10 cellular contexts compared by ENCODE assay signal in the genomic region with DNA sequence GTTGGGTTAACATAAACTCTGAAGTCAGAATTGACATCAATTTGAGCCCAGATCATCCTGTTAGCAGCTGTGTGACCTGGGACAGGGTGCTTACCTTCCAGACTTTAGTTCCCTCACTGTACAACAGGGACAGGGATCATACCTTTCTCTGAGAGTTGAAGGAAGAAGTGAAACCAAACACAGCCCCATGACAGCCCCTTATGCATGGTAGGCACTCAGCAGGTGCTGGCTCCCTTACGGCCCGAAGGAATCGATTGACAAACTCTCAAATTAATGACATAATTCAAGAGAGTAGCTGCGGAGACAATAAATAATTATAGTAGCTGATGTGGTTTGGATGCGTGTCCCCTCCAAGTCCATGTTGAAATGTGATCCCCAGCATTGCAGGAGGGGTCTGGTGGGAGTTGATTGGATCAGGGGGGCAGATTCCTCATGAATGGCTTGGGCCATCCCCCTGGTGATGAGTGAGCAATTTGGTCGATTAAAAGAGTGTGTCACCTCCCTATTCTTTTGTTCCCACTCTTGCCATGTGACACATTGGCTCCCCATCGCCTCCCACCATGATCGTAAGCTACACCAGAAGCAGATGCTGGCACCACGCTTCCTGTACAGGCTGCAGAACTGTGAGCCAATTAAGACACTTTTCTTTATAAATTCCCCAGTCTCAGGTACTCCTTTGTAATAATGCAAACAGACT.
DNase-seq lines count a peak whose midpoint lies in the region; ATAC-seq and TF ChIP-seq lines count a peak whose summit lies in the region.
"Had no signal": no experiment of that assay in that cellular context is flagged by ENCODE, and none has a peak within 500 bp of the region (broad histone marks: within the 10 kb centered on the region; RNA-seq: fewer than 3 reads in every experiment).

No MANE protein-coding gene starts in this region.

- TF ChIP-seq CTCF in left ventricle myocardium inferior (IDR thresholded peaks at IDR 0.05; ENCODE audit: borderline replicate concordance) = no peak

- peaks cover 5% of the 10 kb centered on the region for H3K36me3 Mint-ChIP-seq in activated CD4-positive, alpha-beta T cell treated with anti-CD3 and anti-CD28 coated beads, Interleukin-2, amount 10 ng/mL, durations not matched to agents 7 days and 5 days (ENCODE audit: low read depth)
- H3K36me3 Mint-ChIP-seq in activated CD8-positive, alpha-beta T cell treated with anti-CD3 and anti-CD28 coated beads, Interleukin-2, amount 10 ng/mL, durations not matched to agents 7 days and 5 days (ENCODE audit: low read depth) = peaks cover 9% of the 10 kb centered on the region

- no peak overlapping the region for H3K4me3 ChIP-seq in left ventricle myocardium inferior
- H3K4me3 ChIP-seq: hepatocyte had no signal

- no peaks in the 10 kb centered on the region for H3K27me3 ChIP-seq in left ventricle myocardium inferior (ENCODE audit: low read depth)
- H3K27me3 ChIP-seq: BE2C, hepatocyte had no signal

- H3K27ac ChIP-seq in left ventricle myocardium inferior (replicated peaks) = no peak overlapping the region
- H3K27ac ChIP-seq: hepatocyte had no signal

- intact Hi-C loops in left ventricle myocardium inferior (cut with micrococcal nuclease) = no loop called here

- H3K9me3 Mint-ChIP-seq in activated CD4-positive, alpha-beta T cell treated with anti-CD3 and anti-CD28 coated beads, Interleukin-2, amount 10 ng/mL, durations not matched to agents 7 days and 5 days = no peaks in the 10 kb centered on the region
- H3K9me3 Mint-ChIP-seq in activated CD8-positive, alpha-beta T cell treated with anti-CD3 and anti-CD28 coated beads, Interleukin-2, amount 10 ng/mL, durations not matched to agents 7 days and 5 days (ENCODE audit: insufficient read depth) = no peaks in the 10 kb centered on the region

- no peak for ATAC-seq in activated CD8-positive, alpha-beta T cell treated with anti-CD3 and anti-CD28 coated beads, Interleukin-2, amount 10 ng/mL, durations not matched to agents 7 days and 5 days

- no peak overlapping the region for H3K27ac Mint-ChIP-seq in activated CD4-positive, alpha-beta T cell treated with anti-CD3 and anti-CD28 coated beads, Interleukin-2, amount 10 ng/mL, durations not matched to agents 7 days and 5 days
- H3K27ac Mint-ChIP-seq in activated CD8-positive, alpha-beta T cell treated with anti-CD3 and anti-CD28 coated beads, Interleukin-2, amount 10 ng/mL, durations not matched to agents 7 days and 5 days = peak overlapping the region; percentile 37

- H3K27me3 Mint-ChIP-seq in activated CD4-positive, alpha-beta T cell treated with anti-CD3 and anti-CD28 coated beads, Interleukin-2, amount 10 ng/mL, durations not matched to agents 7 days and 5 days = no peaks in the 10 kb centered on the region
- no peaks in the 10 kb centered on the region for H3K27me3 Mint-ChIP-seq in activated CD8-positive, alpha-beta T cell treated with anti-CD3 and anti-CD28 coated beads, Interleukin-2, amount 10 ng/mL, durations not matched to agents 7 days and 5 days (ENCODE audit: low read depth)

- POLR2A ChIA-PET in activated CD4-positive, alpha-beta T cell treated with anti-CD3 and anti-CD28 coated beads, Interleukin-2, amount 10 ng/mL, durations not matched to agents 7 days and 5 days (lab: Charles Lee) = no interaction called here
- POLR2A ChIA-PET in activated CD8-positive, alpha-beta T cell treated with anti-CD3 and anti-CD28 coated beads, Interleukin-2, amount 10 ng/mL, durations not matched to agents 7 days and 5 days (lab: Charles Lee) = no interaction called here

- no peaks in the 10 kb centered on the region for H3K9me3 ChIP-seq in left ventricle myocardium inferior (replicated peaks)
- H3K9me3 ChIP-seq: BE2C had no signal

- CTCF ChIA-PET in activated CD4-positive, alpha-beta T cell treated with anti-CD3 and anti-CD28 coated beads, Interleukin-2, amount 10 ng/mL, durations not matched to agents 7 days and 5 days (lab: Charles Lee) = interaction anchor here (1.1 kb wide), 1 partner anchor 12 kb away, joined by 3 read pairs; no protein-coding TSS in a partner anchor
- CTCF ChIA-PET in activated CD8-positive, alpha-beta T cell treated with anti-CD3 and anti-CD28 coated beads, Interleukin-2, amount 10 ng/mL, durations not matched to agents 7 days and 5 days (lab: Charles Lee) = interaction anchor here (0.6 to 1.5 kb wide), 2 partner anchors 33 to 614 kb away, joined by 3 to 4 read pairs; no protein-coding TSS in a partner anchor

- peaks cover 56% of the 10 kb centered on the region for H3K4me1 Mint-ChIP-seq in activated CD4-positive, alpha-beta T cell treated with anti-CD3 and anti-CD28 coated beads, Interleukin-2, amount 10 ng/mL, durations not matched to agents 7 days and 5 days
- H3K4me1 Mint-ChIP-seq in activated CD8-positive, alpha-beta T cell treated with anti-CD3 and anti-CD28 coated beads, Interleukin-2, amount 10 ng/mL, durations not matched to agents 7 days and 5 days (ENCODE audit: low read depth) = peaks cover 49% of the 10 kb centered on the region

- H3K4me1 ChIP-seq in left ventricle myocardium inferior = peaks cover 31% of the 10 kb centered on the region

- no peak overlapping the region for H3K4me3 Mint-ChIP-seq in activated CD4-positive, alpha-beta T cell treated with anti-CD3 and anti-CD28 coated beads, Interleukin-2, amount 10 ng/mL, durations not matched to agents 7 days and 5 days
- no peak overlapping the region for H3K4me3 Mint-ChIP-seq in activated CD8-positive, alpha-beta T cell treated with anti-CD3 and anti-CD28 coated beads, Interleukin-2, amount 10 ng/mL, durations not matched to agents 7 days and 5 days

- H3K36me3 ChIP-seq in left ventricle myocardium inferior = no peaks in the 10 kb centered on the region

- peak; percentile 28 to 35 for DNase-seq in activated CD4-positive, alpha-beta T cell treated with anti-CD3 and anti-CD28 coated beads, Interleukin-2, amount 50 U/mL, for 4 hours
- no peak for DNase-seq in activated CD4-positive, alpha-beta T cell treated with anti-CD3 and anti-CD28 coated beads, Interleukin-2, amount 10 ng/mL, durations not matched to agents 7 days and 5 days
- DNase-seq in NCI-H1092 (lab: John Stamatoyannopoulos, UW) (peak; percentile 28), HCEC 1CT (no peak), NCI-H187 (lab: John Stamatoyannopoulos, UW) (no peak), left ventricle myocardium inferior (no peak)
- DNase-seq in activated CD8-positive, alpha-beta T cell treated with anti-CD3 and anti-CD28 coated beads, Interleukin-2, amount 10 ng/mL, durations not matched to agents 7 days and 5 days = no peak
- DNase-seq in stimulated activated CD8-positive, alpha-beta memory T cell treated with anti-CD3 and anti-CD28 coated beads, Interleukin-4, amount 100 ng/mL, for 48 hours = peak; percentile 35
- DNase-seq: BE2C had no signal

Comparison
In these comparisons a context has a peak if more than half of its experiments do, and no peak if none do; other contexts are left out.
1. DNase-seq: peak in activated CD4-positive, alpha-beta T cell treated with anti-CD3 and anti-CD28 coated beads, Interleukin-2, amount 50 U/mL, for 4 hours (2 of 2), NCI-H1092 (single experiment) and stimulated activated CD8-positive, alpha-beta memory T cell treated with anti-CD3 and anti-CD28 coated beads, Interleukin-4, amount 100 ng/mL, for 48 hours (single experiment); none in activated CD4-positive, alpha-beta T cell treated with anti-CD3 and anti-CD28 coated beads, Interleukin-2, amount 10 ng/mL, durations not matched to agents 7 days and 5 days (single experiment), activated CD8-positive, alpha-beta T cell treated with anti-CD3 and anti-CD28 coated beads, Interleukin-2, amount 10 ng/mL, durations not matched to agents 7 days and 5 days (single experiment), HCEC 1CT (single experiment), NCI-H187 (0 of 2) and left ventricle myocardium inferior (single experiment).